15 cellular contexts compared by ENCODE assay signal in genomic region chr6:75135447-75135846, GRCh38.
"Had no signal": no experiment of that assay in that cellular context is flagged by ENCODE, and none has a peak within 500 bp of the region (broad histone marks: within the 10 kb centered on the region; RNA-seq: fewer than 3 reads in every experiment).

No MANE protein-coding gene starts in this region.

- FAIRE-seq: keratinocyte had no signal

- DNase-seq: activated CD4-positive, alpha-beta T cell treated with anti-CD3 and anti-CD28 coated beads, Interleukin-2, amount 50 U/mL, for 4 hours; activated gamma-delta T cell treated with Interleukin-2 at 50 U/mL for 16 hours; activated T-cell treated with anti-CD3 and anti-CD28 coated beads, Interleukin-2, amount 50 U/mL, for 72 hours; effector memory CD4-positive, alpha-beta T cell; esophagus squamous epithelium; gastrocnemius medialis; head of caudate nucleus; natural killer cell; sigmoid colon; spleen; stimulated activated naive B cell treated with anti-CD40 and anti-IgM and Interleukin-4, amounts not matched to agents 10 μg/mL and 1 μg/mL and 100 μg/mL, for 72 hours; T-helper 17 cell had no signal

- H3K36me3 ChIP-seq: cardiac muscle cell, gastrocnemius medialis, spleen had no signal

- H3K27me3 ChIP-seq: cardiac muscle cell, esophagus squamous epithelium, gastrocnemius medialis, sigmoid colon had no signal

- H3K4me3 ChIP-seq: cardiac muscle cell, esophagus squamous epithelium, gastrocnemius medialis, lung, sigmoid colon, spleen had no signal
